17 cellular contexts compared by ENCODE assay signal in the genomic region with DNA sequence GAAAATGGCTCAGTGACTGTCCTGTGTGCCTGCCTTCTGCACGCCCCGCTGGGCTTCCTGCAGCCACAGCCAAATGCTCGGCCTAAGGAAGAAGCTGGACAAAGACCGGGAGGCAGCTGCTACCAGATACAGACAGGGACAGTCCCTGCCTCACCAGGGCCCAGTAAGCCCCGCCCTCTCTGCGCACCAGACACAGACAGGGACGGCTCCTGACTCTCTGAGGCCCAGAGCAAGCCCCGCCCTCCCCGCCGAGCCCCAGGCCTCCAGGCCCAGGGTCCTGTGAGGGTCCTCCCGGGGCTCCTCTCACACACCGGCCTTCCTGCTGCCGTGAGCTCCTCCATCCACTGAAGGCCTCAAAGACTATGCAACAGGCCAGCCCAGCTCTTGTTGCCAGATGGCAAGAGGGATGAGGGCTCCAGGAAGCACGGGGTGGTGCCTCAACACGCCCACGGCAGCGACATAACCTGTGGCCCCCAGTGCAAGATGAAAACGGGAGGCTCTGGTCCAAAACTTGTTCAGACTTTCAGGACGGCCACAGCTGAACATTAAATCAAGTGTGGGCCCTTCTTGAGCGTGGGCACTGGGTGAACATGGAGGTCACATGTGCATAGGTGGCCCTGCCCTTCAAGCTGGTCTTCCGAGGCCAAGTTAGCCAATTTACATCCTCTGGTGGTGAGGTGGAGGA.
DNase-seq lines count a peak whose midpoint lies in the region; ATAC-seq and TF ChIP-seq lines count a peak whose summit lies in the region.
"Had no signal": no experiment of that assay in that cellular context is flagged by ENCODE, and none has a peak within 500 bp of the region (broad histone marks: within the 10 kb centered on the region; RNA-seq: fewer than 3 reads in every experiment).

No MANE protein-coding gene starts in this region.

- TF ChIP-seq POLR2A in esophagus muscularis mucosa (IDR thresholded peaks at IDR 0.05; ENCODE audit: low read depth): no peak

- ATAC-seq in sciatic nerve: no peak
- ATAC-seq: HCT116, mucosa of descending colon, PC-3 had no signal

- H3K4me3 ChIP-seq in H7 (ENCODE audit: insufficient read depth, low read depth, low read length) (no peak overlapping the region), esophagus muscularis mucosa (no peak overlapping the region)
- H3K4me3 ChIP-seq: mucosa of descending colon had no signal

- WGBS in esophagus muscularis mucosa: 96% methylated on average over 4 of the region's 21 CpGs

- POLR2A ChIA-PET in activated CD4-positive, alpha-beta memory T cell treated with anti-CD3 and anti-CD28 coated beads for 36 hours (lab: Charles Lee): no interaction called here

- TF ChIP-seq EP300 in esophagus muscularis mucosa (IDR thresholded peaks at IDR 0.05): no peak

- no peaks in the 10 kb centered on the region for H3K9me3 Mint-ChIP-seq in activated CD4-positive, alpha-beta memory T cell treated with anti-CD3 and anti-CD28 coated beads for 36 hours
- H3K9me3 Mint-ChIP-seq: activated CD4-positive, alpha-beta T cell treated with anti-CD3 and anti-CD28 coated beads, Interleukin-2, amount 10 ng/mL, durations not matched to agents 24 days and 14 days; stimulated activated naive CD8-positive, alpha-beta T cell treated with anti-CD3 and anti-CD28 coated beads, Interleukin-15, Interleukin-2, amounts not matched to agents 100 ng/mL and 50 ng/mL, for 24 hours had no signal

- no peaks in the 10 kb centered on the region for H3K27me3 Mint-ChIP-seq in activated CD4-positive, alpha-beta memory T cell treated with anti-CD3 and anti-CD28 coated beads for 36 hours
- H3K27me3 Mint-ChIP-seq: activated CD4-positive, alpha-beta T cell treated with anti-CD3 and anti-CD28 coated beads, Interleukin-2, amount 10 ng/mL, durations not matched to agents 24 days and 14 days; stimulated activated naive CD8-positive, alpha-beta T cell treated with anti-CD3 and anti-CD28 coated beads, Interleukin-15, Interleukin-2, amounts not matched to agents 100 ng/mL and 50 ng/mL, for 24 hours had no signal

- no peaks in the 10 kb centered on the region for H3K27me3 ChIP-seq in H7 (ENCODE audit: control insufficient read depth, insufficient read depth, low read length)
- no peaks in the 10 kb centered on the region for H3K27me3 ChIP-seq in esophagus muscularis mucosa

- no peak for TF ChIP-seq CTCF in esophagus muscularis mucosa (IDR thresholded peaks at IDR 0.05)

- no peak overlapping the region for H3K27ac Mint-ChIP-seq in activated CD4-positive, alpha-beta memory T cell treated with anti-CD3 and anti-CD28 coated beads for 36 hours
- H3K27ac Mint-ChIP-seq: activated CD4-positive, alpha-beta T cell treated with anti-CD3 and anti-CD28 coated beads, Interleukin-2, amount 10 ng/mL, durations not matched to agents 24 days and 14 days; stimulated activated naive CD8-positive, alpha-beta T cell treated with anti-CD3 and anti-CD28 coated beads, Interleukin-15, Interleukin-2, amounts not matched to agents 100 ng/mL and 50 ng/mL, for 24 hours had no signal

- peaks cover 4 to 40% (median 22%) of the 10 kb centered on the region in 4 donors for H3K4me1 ChIP-seq in esophagus muscularis mucosa

- CTCF ChIA-PET in activated CD4-positive, alpha-beta memory T cell treated with anti-CD3 and anti-CD28 coated beads for 36 hours (lab: Charles Lee): interaction anchor here (1.6 kb wide), 1 partner anchor 13 kb away, joined by 8 read pairs; no protein-coding TSS in a partner anchor

- H3K36me3 ChIP-seq in H7 (replicated peaks; ENCODE audit: control insufficient read depth, insufficient read depth, low read length) (no peaks in the 10 kb centered on the region), esophagus muscularis mucosa (peaks cover 0 to 5% (median 5%) of the 10 kb centered on the region in 4 donors)

- intact Hi-C loops in sciatic nerve (cut with DNase I) (no loop called here), esophagus muscularis mucosa (cut with DNase I) (loop anchor here (5.0 kb wide), 1 partner anchor 40 kb away; no protein-coding TSS in a partner anchor)
- intact Hi-C loops in activated CD4-positive, alpha-beta memory T cell treated with anti-CD3 and anti-CD28 coated beads for 36 hours (cut with micrococcal nuclease): no loop called here

- peak; percentile 68 for DNase-seq in H7
- DNase-seq in anterior cingulate cortex (lab: John Stamatoyannopoulos, UW): peak in 39 of 58 donors; percentile 28 to 90 (median 68)
- peak; percentile 41 for DNase-seq in islet precursor cell
- DNase-seq in sciatic nerve (ENCODE audit: low spot score): peak; percentile 49
- DNase-seq in ureter (ENCODE audit: low spot score): no peak
- DNase-seq in esophagus muscularis mucosa (ENCODE audit: extremely low spot score): no peak
- no peak for DNase-seq in kidney tubule cell (ENCODE audit: low spot score)
- no peak for DNase-seq in activated CD4-positive, alpha-beta memory T cell treated with anti-CD3 and anti-CD28 coated beads for 36 hours
- DNase-seq: activated CD4-positive, alpha-beta T cell treated with anti-CD3 and anti-CD28 coated beads, Interleukin-2, amount 10 ng/mL, durations not matched to agents 24 days and 14 days; activated naive CD4-positive, alpha-beta T cell; central memory CD4-positive, alpha-beta T cell; NCI-H345; PC-3 had no signal

- no peaks in the 10 kb centered on the region for H3K9me3 ChIP-seq in esophagus muscularis mucosa
- H3K9me3 ChIP-seq: mucosa of descending colon had no signal

- H3K27ac ChIP-seq in esophagus muscularis mucosa (replicated peaks in 1 of 4): no peak overlapping the region
- H3K27ac ChIP-seq: C4-2B had no signal

- H3K36me3 Mint-ChIP-seq in activated CD4-positive, alpha-beta memory T cell treated with anti-CD3 and anti-CD28 coated beads for 36 hours: peaks cover 3% of the 10 kb centered on the region

- H3K4me1 Mint-ChIP-seq in activated CD4-positive, alpha-beta memory T cell treated with anti-CD3 and anti-CD28 coated beads for 36 hours (ENCODE audit: low read depth): peaks cover 10% of the 10 kb centered on the region

- H3K4me3 Mint-ChIP-seq in activated CD4-positive, alpha-beta memory T cell treated with anti-CD3 and anti-CD28 coated beads for 36 hours: no peak overlapping the region
- H3K4me3 Mint-ChIP-seq: activated CD4-positive, alpha-beta T cell treated with anti-CD3 and anti-CD28 coated beads, Interleukin-2, amount 10 ng/mL, durations not matched to agents 24 days and 14 days; stimulated activated naive CD8-positive, alpha-beta T cell treated with anti-CD3 and anti-CD28 coated beads, Interleukin-15, Interleukin-2, amounts not matched to agents 100 ng/mL and 50 ng/mL, for 24 hours had no signal

Comparison
In these comparisons a context has a peak if more than half of its experiments do, and no peak if none do; other contexts are left out.
1. DNase-seq: peak in H7 (single experiment), anterior cingulate cortex (39 of 58), islet precursor cell (single experiment) and sciatic nerve (single experiment); none in ureter (single experiment), esophagus muscularis mucosa (single experiment), kidney tubule cell (single experiment) and activated CD4-positive, alpha-beta memory T cell treated with anti-CD3 and anti-CD28 coated beads for 36 hours (single experiment).